In the genomic region with DNA sequence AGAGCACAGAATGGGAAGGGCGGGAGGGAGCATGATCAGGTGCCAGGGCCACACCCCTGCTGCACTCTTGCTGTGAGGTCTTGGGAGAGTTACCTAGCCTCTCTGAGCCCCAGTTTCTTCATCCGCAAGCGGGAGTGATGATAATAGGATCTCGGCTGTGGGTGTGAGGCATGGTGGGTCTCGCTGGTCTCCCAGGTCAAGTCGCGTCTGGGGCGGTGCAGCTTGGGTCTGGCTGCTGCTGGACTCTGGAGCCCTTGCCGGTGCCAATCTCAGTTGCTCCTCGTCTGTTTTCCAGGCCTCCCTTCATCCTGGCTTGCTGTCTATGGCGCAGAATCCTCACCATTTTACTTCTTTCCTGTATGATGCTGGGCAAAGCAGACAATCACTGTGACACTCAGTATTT, we compare ENCODE assay signal across 14 cellular contexts.
DNase-seq lines count a peak whose midpoint lies in the region; ATAC-seq, FAIRE-seq and TF ChIP-seq lines count a peak whose summit lies in the region.
"Had no signal": no experiment of that assay in that cellular context is flagged by ENCODE, and none has a peak within 500 bp of the region (broad histone marks: within the 10 kb centered on the region; RNA-seq: fewer than 3 reads in every experiment).

No MANE protein-coding gene starts in this region.

- TF ChIP-seq EP300 in A549 (IDR thresholded peaks at IDR 0.05) = no peak

- peaks cover 4% of the 10 kb centered on the region for H3K36me3 Mint-ChIP-seq in glutamatergic neuron (ENCODE audit: unreplicated experiment)
- H3K36me3 Mint-ChIP-seq: CD8-positive, alpha-beta memory T cell had no signal

- no peak for TF ChIP-seq POLR2A in A549 (IDR thresholded peaks at IDR 0.05; ENCODE audit: low read length)

- H3K27me3 Mint-ChIP-seq in glutamatergic neuron (ENCODE audit: unreplicated experiment) = peaks cover 3% of the 10 kb centered on the region

- H3K4me3 Mint-ChIP-seq in glutamatergic neuron (ENCODE audit: unreplicated experiment) = no peak overlapping the region
- H3K4me3 Mint-ChIP-seq: CD8-positive, alpha-beta memory T cell had no signal

- no TSS peak for BruUV-seq in Panc1 (replicated peaks; lab: Mats Ljungman, UMichigan)

- TF ChIP-seq CTCF in A549 (IDR thresholded peaks at IDR 0.05) (no peak; the same call in 2 of the 3 replicates), Panc1 (IDR thresholded peaks at IDR 0.05) (peak; percentile 22), glutamatergic neuron (IDR thresholded peaks at IDR 0.05; ENCODE audit: partially characterized antibody, unreplicated experiment) (peak; percentile 41)

- CTCF ChIA-PET in A549 (lab: Yijun Ruan, JAX) (interaction anchor here (0.7 to 4.7 kb wide), 18 partner anchors 8 to 1259 kb away, joined by 3 to 55 read pairs (median 4); a partner anchor contains a TSS), Panc1 (lab: Charles Lee) (interaction anchor here (0.6 to 1.0 kb wide), 2 partner anchors 9 to 470 kb away, joined by 4 read pairs; no protein-coding TSS in a partner anchor)

- no peaks in the 10 kb centered on the region for H3K36me3 ChIP-seq in Panc1 (ENCODE audit: control insufficient read depth, insufficient read depth, low read length)
- H3K36me3 ChIP-seq: BE2C, HAP-1, SJCRH30 had no signal

- in situ Hi-C loops in Panc1 (cut with HindIII; ENCODE audit: low pct_unique_long_range_greater_than_20kb, low sequenced_read_pairs) = no loop called here

- no peak for TF ChIP-seq RAD21 in A549 (conservative IDR thresholded peaks at IDR 0.05 in 1 of 2, IDR thresholded peaks at IDR 0.05 in 1 of 2)

- H3K4me2 ChIP-seq in A549 = no peak overlapping the region

- peak; percentile 25 to 30; a peak in 2 of 6 replicates for ATAC-seq in A549
- ATAC-seq in GM18511 (IDR thresholded peaks at IDR 0.05; ENCODE audit: unreplicated experiment) = peak; percentile 15
- ATAC-seq in Panc1 = no peak
- ATAC-seq in HG03175 (IDR thresholded peaks at IDR 0.05; ENCODE audit: unreplicated experiment) = no peak
- no peak for ATAC-seq in GM21723 (IDR thresholded peaks at IDR 0.05; ENCODE audit: unreplicated experiment)
- ATAC-seq in HG02981 (IDR thresholded peaks at IDR 0.05; ENCODE audit: unreplicated experiment) = no peak

- H3K27ac ChIP-seq in A549 (no peak overlapping the region), Panc1 (ENCODE audit: low read length) (no peak overlapping the region)
- H3K27ac ChIP-seq: SJCRH30 had no signal

- peaks cover 15% of the 10 kb centered on the region for H3K4me1 Mint-ChIP-seq in glutamatergic neuron (ENCODE audit: low read depth, unreplicated experiment)

- no peaks in the 10 kb centered on the region; the same call in 2 of the 3 replicates for H3K4me1 ChIP-seq in A549
- H3K4me1 ChIP-seq in Panc1 (ENCODE audit: control insufficient read depth, insufficient read depth, low read length) = no peaks in the 10 kb centered on the region
- H3K4me1 ChIP-seq: BE2C, HAP-1, SJCRH30 had no signal

- WGBS in A549 (ENCODE audit: missing lambda C conversion rate) = 69% methylated on average over 9 of the region's 11 CpGs

- H3K27me3 ChIP-seq in Panc1 (ENCODE audit: control insufficient read depth, insufficient read depth, low read length) = peaks cover 15% of the 10 kb centered on the region
- H3K27me3 ChIP-seq: BE2C, SJCRH30 had no signal

- no peak overlapping the region for H3K27ac Mint-ChIP-seq in glutamatergic neuron (ENCODE audit: unreplicated experiment)
- H3K27ac Mint-ChIP-seq: CD8-positive, alpha-beta memory T cell had no signal

- POLR2A ChIA-PET in A549 (lab: Yijun Ruan, JAX) = no interaction called here
- POLR2A ChIA-PET in Panc1 (lab: Charles Lee) = no interaction called here

- intact Hi-C loops in Panc1 (cut with micrococcal nuclease; ENCODE audit: unreplicated experiment) = no loop called here

- peaks cover 1% of the 10 kb centered on the region for H3K9me3 Mint-ChIP-seq in glutamatergic neuron (ENCODE audit: unreplicated experiment)

- H3K9me3 ChIP-seq in A549 (no peaks in the 10 kb centered on the region), Panc1 (ENCODE audit: control insufficient read depth, insufficient read depth, low read depth, low read length) (no peaks in the 10 kb centered on the region)
- H3K9me3 ChIP-seq: BE2C, HAP-1, SJCRH30 had no signal

- H3K4me3 ChIP-seq in A549 (no peak overlapping the region), Panc1 (ENCODE audit: low read depth in 2 of 2, low read length in 2 of 2) (no peak overlapping the region)
- H3K4me3 ChIP-seq: HAP-1, SJCRH30 had no signal

- no peak for FAIRE-seq in A549 (lab: Jason Lieb, UNC)

- DNase-seq in A549 (ENCODE audit: low read depth in 1 of 2, low spot score in 1 of 2) (no peak), Panc1 (ENCODE audit: low read depth, low spot score) (no peak), glutamatergic neuron (no peak), NCI-H82 treated with DMSO at 0.1 percent for 48 hours (lab: John Stamatoyannopoulos, UW; ENCODE audit: unreplicated experiment) (no peak)
- DNase-seq: NCI-H1105 treated with DMSO at 0.1 percent for 48 hours, NCI-H187 treated with DMSO at 0.1 percent for 48 hours had no signal

TF ChIP-seq in A549, 52 proteins besides CTCF, POLR2A, EP300 and RAD21:
- TF ChIP-seq EHMT2 (IDR thresholded peaks at IDR 0.05; ENCODE audit: low read depth) (no peak), HEYL (CRISPR knock-in tag; IDR thresholded peaks at IDR 0.05) (no peak), HDAC2 (IDR thresholded peaks at IDR 0.05) (no peak), NR3C1 (IDR thresholded peaks at IDR 0.05) (no peak), CBX8 (IDR thresholded peaks at IDR 0.05) (no peak), FOSB (CRISPR knock-in tag; IDR thresholded peaks at IDR 0.05) (no peak), ZC3H11A (IDR thresholded peaks at IDR 0.05) (no peak), SMC3 (IDR thresholded peaks at IDR 0.05) (no peak), KDM5A (IDR thresholded peaks at IDR 0.05) (no peak), JUN (IDR thresholded peaks at IDR 0.05) (no peak), JUNB (IDR thresholded peaks at IDR 0.05) (no peak), RARB (CRISPR knock-in tag; IDR thresholded peaks at IDR 0.05) (no peak)
- TF ChIP-seq, protein P1, sequence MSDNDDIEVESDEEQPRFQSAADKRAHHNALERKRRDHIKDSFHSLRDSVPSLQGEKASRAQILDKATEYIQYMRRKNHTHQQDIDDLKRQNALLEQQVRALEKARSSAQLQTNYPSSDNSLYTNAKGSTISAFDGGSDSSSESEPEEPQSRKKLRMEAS (IDR thresholded peaks at IDR 0.05) = no peak
- TF ChIP-seq, protein P2, sequence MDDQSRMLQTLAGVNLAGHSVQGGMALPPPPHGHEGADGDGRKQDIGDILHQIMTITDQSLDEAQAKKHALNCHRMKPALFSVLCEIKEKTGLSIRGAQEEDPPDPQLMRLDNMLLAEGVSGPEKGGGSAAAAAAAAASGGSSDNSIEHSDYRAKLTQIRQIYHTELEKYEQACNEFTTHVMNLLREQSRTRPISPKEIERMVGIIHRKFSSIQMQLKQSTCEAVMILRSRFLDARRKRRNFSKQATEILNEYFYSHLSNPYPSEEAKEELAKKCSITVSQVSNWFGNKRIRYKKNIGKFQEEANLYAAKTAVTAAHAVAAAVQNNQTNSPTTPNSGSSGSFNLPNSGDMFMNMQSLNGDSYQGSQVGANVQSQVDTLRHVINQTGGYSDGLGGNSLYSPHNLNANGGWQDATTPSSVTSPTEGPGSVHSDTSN (IDR thresholded peaks at IDR 0.05) = no peak
- TF ChIP-seq, protein P3, sequence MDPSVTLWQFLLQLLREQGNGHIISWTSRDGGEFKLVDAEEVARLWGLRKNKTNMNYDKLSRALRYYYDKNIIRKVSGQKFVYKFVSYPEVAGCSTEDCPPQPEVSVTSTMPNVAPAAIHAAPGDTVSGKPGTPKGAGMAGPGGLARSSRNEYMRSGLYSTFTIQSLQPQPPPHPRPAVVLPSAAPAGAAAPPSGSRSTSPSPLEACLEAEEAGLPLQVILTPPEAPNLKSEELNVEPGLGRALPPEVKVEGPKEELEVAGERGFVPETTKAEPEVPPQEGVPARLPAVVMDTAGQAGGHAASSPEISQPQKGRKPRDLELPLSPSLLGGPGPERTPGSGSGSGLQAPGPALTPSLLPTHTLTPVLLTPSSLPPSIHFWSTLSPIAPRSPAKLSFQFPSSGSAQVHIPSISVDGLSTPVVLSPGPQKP (IDR thresholded peaks at IDR 0.05; ENCODE audit: low read depth, low read length) = no peak

Comparison
In these comparisons a context has a peak if more than half of its experiments do, and no peak if none do; other contexts are left out.
1. ATAC-seq: peak in A549 (2 of 2) and GM18511 (single experiment); none in Panc1 (single experiment), HG03175 (single experiment), GM21723 (single experiment) and HG02981 (single experiment).